14 cellular contexts compared by ENCODE assay signal in genomic region chr18:46677609-46678470, GRCh38. TPM values are rescaled to one million over a fixed set of nuclear protein-coding genes. Genes with fewer than 3 reads are reported as not detected.
DNase-seq lines count a peak whose midpoint lies in the region; ATAC-seq and TF ChIP-seq lines count a peak whose summit lies in the region.
"Had no signal": no experiment of that assay in that cellular context is flagged by ENCODE, and none has a peak within 500 bp of the region (broad histone marks: within the 10 kb centered on the region; RNA-seq: fewer than 3 reads in every experiment).

No MANE protein-coding gene starts in this region.

- H3K9me3 ChIP-seq in SK-N-SH (no peaks in the 10 kb centered on the region), BE2C (no peaks in the 10 kb centered on the region)

- TF ChIP-seq CTCF in AG09309 (IDR thresholded peaks at IDR 0.05; ENCODE audit: control insufficient read depth, insufficient read depth, low read depth, low read length, missing control alignments) (peak; percentile 30), GM23338 (conservative IDR thresholded peaks at IDR 0.05; ENCODE audit: low read depth in 2 of 2) (peak in 1 of 2 experiments; percentile 59; a peak in 2 of 4 replicates), SK-N-SH (IDR thresholded peaks at IDR 0.05) (0 out of 2 replicates have a peak, but pooled peaks have one; percentile 8), BE2C (IDR thresholded peaks at IDR 0.05; ENCODE audit: low read depth, low read length) (no peak), lower leg skin (IDR thresholded peaks at IDR 0.05) (no peak)

- H3K27ac Mint-ChIP-seq in GM23338: no peak overlapping the region
- H3K27ac Mint-ChIP-seq: activated CD4-positive, alpha-beta T cell treated with anti-CD3 and anti-CD28 coated beads, Interleukin-2, amount 10 ng/mL, durations not matched to agents 24 days and 14 days; activated naive CD8-positive, alpha-beta T cell treated with anti-CD3 and anti-CD28 coated beads, Interleukin-2, amount 10 ng/mL, durations not matched to agents 7 days and 5 days; dendritic cell treated with granulocyte-macrophage colony-stimulating factor and Interleukin-4, amounts not matched to agents 40 ng/mL and 50 ng/mL, for 4 days; nephron had no signal

- CTCF ChIA-PET in SK-N-SH (lab: Yijun Ruan, JAX): interaction anchor here (0.9 to 1.4 kb wide), 6 partner anchors 17 to 504 kb away, joined by 3 to 4 read pairs (median 3); a partner anchor contains a TSS

- peaks cover 5% of the 10 kb centered on the region for H3K4me1 Mint-ChIP-seq in GM23338
- H3K4me1 Mint-ChIP-seq: activated CD4-positive, alpha-beta T cell treated with anti-CD3 and anti-CD28 coated beads, Interleukin-2, amount 10 ng/mL, durations not matched to agents 24 days and 14 days; activated naive CD8-positive, alpha-beta T cell treated with anti-CD3 and anti-CD28 coated beads, Interleukin-2, amount 10 ng/mL, durations not matched to agents 7 days and 5 days had no signal

- no peaks in the 10 kb centered on the region for H3K9me2 ChIP-seq in GM23338 (ENCODE audit: insufficient read depth)
- no peaks in the 10 kb centered on the region for H3K9me2 ChIP-seq in SK-N-SH

- H3K36me3 ChIP-seq in GM23338 (ENCODE audit: insufficient read depth) (no peaks in the 10 kb centered on the region), SK-N-SH (replicated peaks in 1 of 2; ENCODE audit: control insufficient read depth in 1 of 2, insufficient read depth in 2 of 2, low read length in 1 of 2) (no peaks in the 10 kb centered on the region), BE2C (no peaks in the 10 kb centered on the region)

- no peak overlapping the region for H3K4me3 Mint-ChIP-seq in GM23338
- H3K4me3 Mint-ChIP-seq: activated CD4-positive, alpha-beta T cell treated with anti-CD3 and anti-CD28 coated beads, Interleukin-2, amount 10 ng/mL, durations not matched to agents 24 days and 14 days; activated naive CD8-positive, alpha-beta T cell treated with anti-CD3 and anti-CD28 coated beads, Interleukin-2, amount 10 ng/mL, durations not matched to agents 7 days and 5 days; dendritic cell treated with granulocyte-macrophage colony-stimulating factor and Interleukin-4, amounts not matched to agents 40 ng/mL and 50 ng/mL, for 4 days; nephron had no signal

- TF ChIP-seq POLR2A in lower leg skin (IDR thresholded peaks at IDR 0.05): no peak

- peaks cover 3% of the 10 kb centered on the region for H3K27me3 Mint-ChIP-seq in GM23338 (ENCODE audit: insufficient read depth, low read depth, poor library complexity)

- H3F3A ChIP-seq in GM23338 (replicated peaks; ENCODE audit: low read depth) (no peaks in the 10 kb centered on the region), SK-N-SH (replicated peaks; ENCODE audit: insufficient read depth) (no peaks in the 10 kb centered on the region)

- no peak for TF ChIP-seq EP300 in SK-N-SH (IDR thresholded peaks at IDR 0.05; ENCODE audit: borderline replicate concordance in 1 of 2, low read depth in 1 of 2, low read length in 1 of 2)

- H3K36me3 Mint-ChIP-seq in GM23338 (ENCODE audit: low read depth): no peaks in the 10 kb centered on the region
- H3K36me3 Mint-ChIP-seq: activated naive CD8-positive, alpha-beta T cell treated with anti-CD3 and anti-CD28 coated beads, Interleukin-2, amount 10 ng/mL, durations not matched to agents 7 days and 5 days had no signal

- WGBS in SK-N-SH (ENCODE audit: low lambda C conversion rate): 65% methylated on average over 2 of the region's 5 CpGs
- WGBS in lower leg skin, 2 donors: 58 to 59% methylated on average over 4 to 5 of the region's 5 CpGs

- no peaks in the 10 kb centered on the region for H4K20me1 ChIP-seq in GM23338 (replicated peaks; ENCODE audit: insufficient read depth)
- no peaks in the 10 kb centered on the region for H4K20me1 ChIP-seq in SK-N-SH (ENCODE audit: insufficient read depth)

- TF ChIP-seq RAD21 in SK-N-SH (IDR thresholded peaks at IDR 0.05; ENCODE audit: low read length): no peak

- ATAC-seq in GM23338: peak; percentile 64

- no peak overlapping the region for H3K9ac ChIP-seq in SK-N-SH

- H3K27ac ChIP-seq in GM23338 (ENCODE audit: low read depth) (no peak overlapping the region), SK-N-SH (ENCODE audit: low read depth in 2 of 2, low read length in 1 of 2) (no peak overlapping the region)
- H3K27ac ChIP-seq: RWPE1 had no signal

- POLR2A ChIA-PET in SK-N-SH (lab: Yijun Ruan, JAX): no interaction called here

- H3K9me3 Mint-ChIP-seq in GM23338: no peaks in the 10 kb centered on the region
- H3K9me3 Mint-ChIP-seq: activated CD4-positive, alpha-beta T cell treated with anti-CD3 and anti-CD28 coated beads, Interleukin-2, amount 10 ng/mL, durations not matched to agents 24 days and 14 days; activated naive CD8-positive, alpha-beta T cell treated with anti-CD3 and anti-CD28 coated beads, Interleukin-2, amount 10 ng/mL, durations not matched to agents 7 days and 5 days; dendritic cell treated with granulocyte-macrophage colony-stimulating factor and Interleukin-4, amounts not matched to agents 40 ng/mL and 50 ng/mL, for 4 days; nephron had no signal

- H3K4me2 ChIP-seq in GM23338 (no peak overlapping the region), SK-N-SH (no peak overlapping the region)

- H2AFZ ChIP-seq in GM23338: no peak overlapping the region
- no peak overlapping the region for H2AFZ ChIP-seq in SK-N-SH (ENCODE audit: low read depth)

- H3K27me3 ChIP-seq in GM23338 (ENCODE audit: insufficient read depth): no peaks in the 10 kb centered on the region
- no peaks in the 10 kb centered on the region for H3K27me3 ChIP-seq in SK-N-SH (ENCODE audit: insufficient read depth)
- H3K27me3 ChIP-seq in BE2C: no peaks in the 10 kb centered on the region

- intact Hi-C loops in lower leg skin (cut with DNase I; ENCODE audit: low total_unique reads): no loop called here

- H3K4me1 ChIP-seq in GM23338 (ENCODE audit: insufficient read depth) (peaks cover under 1% of the 10 kb centered on the region; the same call in 1 of the 2 replicates), SK-N-SH (ENCODE audit: control insufficient read depth in 1 of 2, insufficient read depth in 2 of 2, low read depth in 1 of 2, low read length in 1 of 2) (no peaks in the 10 kb centered on the region; a peak in 1 of 4 replicates), BE2C (no peaks in the 10 kb centered on the region)

- H3K79me2 ChIP-seq in GM23338 (replicated peaks; ENCODE audit: insufficient read depth) (no peaks in the 10 kb centered on the region), SK-N-SH (ENCODE audit: insufficient read depth) (no peaks in the 10 kb centered on the region)

- DNase-seq in AG09309 (ENCODE audit: low read depth): no peak
- peak; percentile 16 for DNase-seq in GM23338 (ENCODE audit: low spot score)
- peak; percentile 36 for DNase-seq in SK-N-SH
- peak; percentile 48 for DNase-seq in iPS-NIHi7 (ENCODE audit: extremely low spot score)
- DNase-seq in hypothalamus (lab: John Stamatoyannopoulos, UW): no peak
- no peak for DNase-seq in BE2C
- DNase-seq in stimulated activated CD4-positive, alpha-beta T cell treated with anti-CD3 and anti-CD28 coated beads, Interleukin-4, amount 100 ng/mL, for 1 hour: no peak
- no peak for DNase-seq in lower leg skin (ENCODE audit: low spot score in 2 of 2)
- DNase-seq: activated CD4-positive, alpha-beta T cell treated with anti-CD3 and anti-CD28 coated beads, Interleukin-2, amount 10 ng/mL, durations not matched to agents 24 days and 14 days; activated naive CD8-positive, alpha-beta T cell treated with anti-CD3 and anti-CD28 coated beads, Interleukin-2, amount 10 ng/mL, durations not matched to agents 7 days and 5 days; stimulated activated CD4-positive, alpha-beta T cell treated with anti-CD3 and anti-CD28 coated beads, Interleukin-2, amount 100 ng/mL, for 48 hours had no signal

- H3K4me3 ChIP-seq in AG09309 (ENCODE audit: control insufficient read depth, low read depth, low read length) (no peak overlapping the region), GM23338 (no peak overlapping the region), SK-N-SH (ENCODE audit: low read depth in 2 of 2, low read length in 1 of 2) (no peak overlapping the region), BE2C (ENCODE audit: low read depth, low read length) (no peak overlapping the region), lower leg skin (ENCODE audit: low read depth, poor library complexity, severe bottlenecking) (no peak overlapping the region)

TF ChIP-seq in GM23338, 12 proteins besides CTCF, POLR2A, EP300 and RAD21 (continues in another document):
- TF ChIP-seq EZH2phosphoT487 (IDR thresholded peaks at IDR 0.05; ENCODE audit: unreplicated experiment): no peak

TF ChIP-seq in SK-N-SH, 30 proteins besides CTCF, POLR2A, EP300 and RAD21 (continues in another document):
- TF ChIP-seq SMC3 (IDR thresholded peaks at IDR 0.05; ENCODE audit: low read depth, low read length) (no peak), NFIC (IDR thresholded peaks at IDR 0.05; ENCODE audit: borderline replicate concordance) (no peak), JUND (IDR thresholded peaks at IDR 0.05) (no peak)

RNA-seq across cellular contexts. Expression of gene LOXHD1, which starts 20.8 kb away (rescaled TPM):
- total RNA-seq in GM23338 (2014; rRNA removed; shearing (Covaris generic)): 0.16 and 0.17 TPM in 2 replicates
- polyA plus RNA-seq in GM23338 (2016; fragmentation: Nextera tagmentation; extraction: Ambion mirVana) (0.23 TPM in 1 of 2 replicates, not detected in the other), SK-N-SH (2012; rRNA removed) (not detected in 2 replicates)
- polyA plus RNA-seq in SK-N-SH (2012; cell fraction: cytosol; rRNA removed): not detected in 2 replicates
- 0.01 TPM in 1 of 2 replicates, not detected in the other for polyA plus RNA-seq in SK-N-SH (2012; cell fraction: nucleus; rRNA removed)
- polyA plus RNA-seq in BE2C (2012; ENCODE audit: insufficient read depth, insufficient read length, low read depth): 0.36 TPM
- total RNA-seq in lower leg skin: under 1 TPM in 3 of 4 donors, not detected in 1; 0.02 to 0.97 (median 0.32) TPM
- total RNA-seq: activated CD4-positive, alpha-beta T cell treated with anti-CD3 and anti-CD28 coated beads, Interleukin-2, amount 10 ng/mL, durations not matched to agents 24 days and 14 days had no signal

Comparison
In these comparisons a context has a peak if more than half of its experiments do, and no peak if none do; other contexts are left out.
1. DNase-seq: peak in GM23338 (single experiment), SK-N-SH (single experiment) and iPS-NIHi7 (single experiment); none in AG09309 (single experiment), hypothalamus (0 of 51), BE2C (single experiment), stimulated activated CD4-positive, alpha-beta T cell treated with anti-CD3 and anti-CD28 coated beads, Interleukin-4, amount 100 ng/mL, for 1 hour (single experiment) and lower leg skin (0 of 2).
2. CTCF ChIP-seq: peak in AG09309 (single experiment) and SK-N-SH (single experiment); none in BE2C (single experiment) and lower leg skin (0 of 3).